8 cellular contexts compared by ENCODE assay signal in the genomic region with DNA sequence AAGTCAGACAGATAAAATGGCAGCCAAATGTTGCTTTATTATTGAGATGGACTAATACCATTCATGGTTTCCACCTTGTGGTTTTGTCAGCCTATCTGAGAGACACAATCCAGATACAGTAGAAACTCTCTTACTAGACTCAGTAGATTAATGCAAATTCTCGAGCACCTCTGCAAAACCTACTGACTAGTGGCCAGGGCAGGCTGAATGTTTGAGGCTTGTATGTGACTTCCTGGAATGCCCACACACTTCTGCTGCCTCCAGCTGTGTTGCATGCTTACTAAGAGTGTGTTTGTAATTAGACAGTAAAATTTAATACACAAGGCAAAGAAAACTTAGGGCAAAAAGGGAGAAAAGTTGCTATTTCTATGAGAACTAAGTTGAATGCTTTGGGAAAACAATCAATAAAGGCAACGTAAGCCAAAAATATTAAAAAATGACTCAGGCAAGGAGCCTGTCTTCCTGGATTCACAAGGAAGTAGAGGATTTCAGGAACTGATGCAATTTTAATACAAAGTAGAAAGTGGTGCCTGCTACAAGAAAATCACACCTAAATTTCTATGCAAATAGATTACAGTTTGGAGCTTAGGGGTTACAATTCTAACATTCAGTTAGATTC. TPM values are rescaled to one million over a fixed set of nuclear protein-coding genes. Genes with fewer than 3 reads are reported as not detected.
DNase-seq lines count a peak whose midpoint lies in the region; ATAC-seq, FAIRE-seq and TF ChIP-seq lines count a peak whose summit lies in the region.

No MANE protein-coding gene starts in this region.

- H3K9ac ChIP-seq in fibroblast of lung (ENCODE audit: insufficient read depth, low read length): no peak overlapping the region

- H3K9me3 ChIP-seq in fibroblast of lung (ENCODE audit: control insufficient read depth, insufficient read depth, low read depth, low read length): no peaks in the 10 kb centered on the region
- H3K9me3 ChIP-seq in psoas muscle: no peaks in the 10 kb centered on the region

- no peak overlapping the region for H2AFZ ChIP-seq in fibroblast of lung (ENCODE audit: low read length)

- no peaks in the 10 kb centered on the region for H4K20me1 ChIP-seq in fibroblast of lung (ENCODE audit: control insufficient read depth, extremely low read depth, insufficient read depth, low read length)

- no peaks in the 10 kb centered on the region for H3K4me1 ChIP-seq in fibroblast of lung (ENCODE audit: control insufficient read depth, extremely low read depth, insufficient read depth, low read length)
- H3K4me1 ChIP-seq in psoas muscle: no peaks in the 10 kb centered on the region

- H3K4me3 ChIP-seq in fibroblast of lung (replicated peaks in 1 of 4; ENCODE audit: control extremely low read depth in 1 of 4, insufficient read depth in 1 of 4, low read depth in 3 of 4, low read length in 4 of 4) (no peak overlapping the region), psoas muscle (no peak overlapping the region)

- H3K4me2 ChIP-seq in fibroblast of lung (ENCODE audit: extremely low read depth, insufficient read depth, low read length): no peak overlapping the region

- ATAC-seq in GM21576 (IDR thresholded peaks at IDR 0.05; ENCODE audit: unreplicated experiment) (peak; percentile 87), HG03558 (IDR thresholded peaks at IDR 0.05; ENCODE audit: extremely low read depth, unreplicated experiment) (peak; percentile 87), psoas muscle (no peak)

- TF ChIP-seq CTCF in fibroblast of lung (conservative IDR thresholded peaks at IDR 0.05 in 1 of 2, IDR thresholded peaks at IDR 0.05 in 1 of 2; ENCODE audit: low read depth in 1 of 2, low read length in 2 of 2) (no peak), psoas muscle (IDR thresholded peaks at IDR 0.05) (no peak)

- no peaks in the 10 kb centered on the region for H3K27me3 ChIP-seq in fibroblast of lung (ENCODE audit: control insufficient read depth, insufficient read depth, low read length)
- H3K27me3 ChIP-seq in psoas muscle (ENCODE audit: insufficient read depth in 3 of 3, low read length in 2 of 3): no peaks in the 10 kb centered on the region

- no peak for TF ChIP-seq POLR2A in GM12892 (IDR thresholded peaks at IDR 0.05; ENCODE audit: low read depth, low read length)

- DNase-seq in GM12892 (ENCODE audit: insufficient read length) (no peak), fibroblast of lung (ENCODE audit: low read depth in 2 of 2) (peak; percentile 10 to 73), retina (no peak), psoas muscle (no peak), cerebellum (ENCODE audit: low spot score) (no peak), NCI-H1436 treated with DMSO at 0.1 percent for 48 hours (lab: John Stamatoyannopoulos, UW) (no peak)

- WGBS in psoas muscle, 3 donors: 44 to 50% (median 48%) methylated on average over 2 of the region's 2 CpGs

- peak; percentile 86 for FAIRE-seq in GM12892 (lab: Jason Lieb, UNC)

- H3K79me2 ChIP-seq in fibroblast of lung (ENCODE audit: control insufficient read depth, insufficient read depth, low read length): no peaks in the 10 kb centered on the region

- H3K36me3 ChIP-seq in fibroblast of lung (ENCODE audit: control insufficient read depth, insufficient read depth, low read length) (no peaks in the 10 kb centered on the region), psoas muscle (ENCODE audit: insufficient read depth in 1 of 2, low read depth in 1 of 2) (no peaks in the 10 kb centered on the region)

- H3K27ac ChIP-seq in fibroblast of lung (ENCODE audit: insufficient read depth, low read length): no peak overlapping the region
- H3K27ac ChIP-seq in psoas muscle: no peak overlapping the region

- intact Hi-C loops in psoas muscle (cut with DNase I): no loop called here

RNA-seq across cellular contexts. Expression of a gene that starts 30.3 kb away (rescaled TPM):
- 227 TPM for polyA plus RNA-seq in GM12892 (2012; ENCODE audit: missing spikeins)
- total RNA-seq in fibroblast of lung (449 and 600 TPM in 2 replicates), psoas muscle (100 to 1,000 TPM in 3 of 4 donors, 10 to 100 TPM in 1; 91.2 to 120 (median 109) TPM), cerebellum (80.2 TPM)
- polyA plus RNA-seq in fibroblast of lung (173 and 210 TPM in 2 replicates), psoas muscle (100 to 1,000 TPM in 2 of 3 donors, 10 to 100 TPM in 1; 74.0 to 145 (median 132) TPM)
- polyA plus RNA-seq in fibroblast of lung (2012): 143 and 171 TPM in 2 replicates
- polyA minus RNA-seq in fibroblast of lung (ENCODE audit: low replicate concordance): 85.4 and 99.1 TPM in 2 replicates

RNA-seq across cellular contexts. Expression of a gene that starts 52.8 kb away (rescaled TPM):
- polyA plus RNA-seq in GM12892 (2012; ENCODE audit: missing spikeins): 17.3 TPM
- 6.4 and 7.4 TPM in 2 replicates for total RNA-seq in fibroblast of lung
- polyA plus RNA-seq in fibroblast of lung: 5.4 and 5.9 TPM in 2 replicates
- 14.5 and 19.9 TPM in 2 replicates for polyA plus RNA-seq in fibroblast of lung (2012)
- polyA minus RNA-seq in fibroblast of lung (ENCODE audit: low replicate concordance): 0.20 and 0.41 TPM in 2 replicates
- total RNA-seq in psoas muscle: 10 to 100 TPM; 13.6 to 26.3 (median 16.7) TPM
- polyA plus RNA-seq in psoas muscle: 10 to 100 TPM in 1 of 3 donors, 1 to 10 TPM in 2; 3.8 to 18.3 (median 5.4) TPM
- 21.9 TPM for total RNA-seq in cerebellum

RNA-seq across cellular contexts. Expression of a gene that starts 53.3 kb away (rescaled TPM):
- polyA plus RNA-seq in GM12892 (2012; ENCODE audit: missing spikeins): 38.0 TPM
- total RNA-seq in fibroblast of lung: 1.3 and 19.7 TPM in 2 replicates
- polyA plus RNA-seq in fibroblast of lung: 5.6 and 25.1 TPM in 2 replicates
- polyA plus RNA-seq in fibroblast of lung (2012): 3.5 and 20.9 TPM in 2 replicates
- 0.16 and 0.33 TPM in 2 replicates for polyA minus RNA-seq in fibroblast of lung (ENCODE audit: low replicate concordance)
- 1 to 10 TPM in 1 of 4 donors, under 1 TPM in 3; 0.14 to 1.4 (median 0.65) TPM for total RNA-seq in psoas muscle
- under 1 TPM; 0.23 to 0.93 (median 0.45) TPM for polyA plus RNA-seq in psoas muscle
- total RNA-seq in cerebellum: 6.1 TPM

Comparison
In these comparisons a context has a peak if more than half of its experiments do, and no peak if none do; other contexts are left out.
1. DNase-seq: peak in fibroblast of lung (2 of 2); none in GM12892 (single experiment), retina (single experiment), psoas muscle (0 of 2), cerebellum (single experiment) and NCI-H1436 treated with DMSO at 0.1 percent for 48 hours (single experiment).
2. ATAC-seq: peak in GM21576 (single experiment) and HG03558 (single experiment); none in psoas muscle (0 of 4).